ENCODE assay signal across 8 cellular contexts in the genomic region with DNA sequence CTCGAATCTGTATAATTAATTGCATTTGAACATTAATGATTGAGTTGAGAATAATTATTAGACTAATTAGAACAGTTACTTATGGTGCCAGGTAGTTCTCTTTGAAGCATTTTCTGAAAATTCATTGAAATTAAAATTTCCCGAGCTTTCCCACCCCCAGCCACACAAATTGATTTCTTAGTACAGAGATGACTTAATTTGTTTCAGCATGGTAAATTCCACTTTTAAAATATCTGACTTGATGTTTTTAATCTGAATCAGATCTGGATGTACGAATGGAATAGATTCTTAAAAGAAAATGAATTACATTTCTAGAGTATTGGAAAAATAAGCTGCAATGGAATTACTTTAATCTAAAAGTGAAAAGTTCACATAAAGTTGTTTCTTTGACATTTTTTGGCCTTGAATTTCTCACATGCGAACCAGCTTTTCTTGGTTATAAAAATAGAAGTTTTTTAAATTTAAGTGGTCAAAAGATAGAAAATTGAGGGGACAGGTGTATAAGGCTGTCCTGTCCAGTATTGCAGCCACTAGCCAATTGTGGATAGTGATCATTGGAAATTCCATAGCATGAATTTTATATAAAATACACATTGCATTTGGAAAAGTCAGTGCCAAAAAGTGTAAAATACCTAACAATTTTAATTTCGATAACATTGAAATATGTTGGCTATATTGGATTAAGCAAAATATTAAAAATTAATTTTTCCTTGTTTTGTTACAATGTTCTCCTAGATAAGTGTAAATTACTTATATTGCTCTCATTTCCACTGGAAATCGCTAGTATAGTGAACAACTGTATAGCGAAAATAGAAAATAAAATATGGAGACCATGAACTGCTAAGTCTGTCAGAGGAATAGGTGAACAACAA.
DNase-seq lines count a peak whose midpoint lies in the region; ATAC-seq, FAIRE-seq and TF ChIP-seq lines count a peak whose summit lies in the region.

No MANE protein-coding gene starts in this region.

- intact Hi-C loops in K562 (cut with micrococcal nuclease): loop anchor here (5.0 kb wide), 1 partner anchor 528 kb away; a partner anchor contains a TSS
- intact Hi-C loops in mucosa of descending colon (cut with DNase I, micrococcal nuclease): no loop called here

- no peak for TF ChIP-seq EP300 in A549 (IDR thresholded peaks at IDR 0.05)
- TF ChIP-seq EP300 in K562 (IDR thresholded peaks at IDR 0.05; ENCODE audit: low read length): no peak

- H3K36me3 ChIP-seq in K562 (ENCODE audit: control insufficient read depth, insufficient read depth, low read length) (peaks cover 17% of the 10 kb centered on the region), mucosa of descending colon (ENCODE audit: low read depth) (peaks cover 4% of the 10 kb centered on the region)

- TF ChIP-seq POLR2A in A549 (IDR thresholded peaks at IDR 0.05; ENCODE audit: low read length) (no peak), K562 (conservative IDR thresholded peaks at IDR 0.05) (no peak)

- TF ChIP-seq RAD21 in A549 (conservative IDR thresholded peaks at IDR 0.05 in 1 of 2, IDR thresholded peaks at IDR 0.05 in 1 of 2) (no peak), K562 (CRISPR knock-in tag; conservative IDR thresholded peaks at IDR 0.05 in 1 of 2, IDR thresholded peaks at IDR 0.05 in 1 of 2) (no peak; a peak in 1 of 4 replicates)

- CTCF ChIA-PET in A549 (lab: Yijun Ruan, JAX): interaction anchor here (0.8 to 5.6 kb wide), 2 partner anchors 63 to 87 kb away, joined by 3 to 28 read pairs; a partner anchor contains a TSS
- CTCF ChIA-PET in K562 (lab: Yijun Ruan, JAX; ENCODE audit: low intra/inter-chr PET ratio): no interaction called here

- H4K20me1 ChIP-seq in K562 (replicated peaks; ENCODE audit: control insufficient read depth, insufficient read depth, low read length): peaks cover 10% of the 10 kb centered on the region

- H3K4me2 ChIP-seq in A549 (peak overlapping the region; percentile 66), K562 (ENCODE audit: insufficient read depth, low read length) (peak overlapping the region; percentile 95)

- no peaks in the 10 kb centered on the region for H3K27me3 ChIP-seq in K562 (ENCODE audit: control insufficient read depth in 2 of 2, insufficient read depth in 2 of 2, low read length in 2 of 2)

- POLR2A ChIA-PET in A549 (lab: Yijun Ruan, JAX): interaction anchor here (0.7 to 7.3 kb wide), 22 partner anchors 9 to 1783 kb away, joined by 3 to 270 read pairs (median 6); a partner anchor contains a TSS
- POLR2A ChIA-PET in K562 (lab: Yijun Ruan, JAX): interaction anchor here (0.6 to 9.3 kb wide), 44 partner anchors 11 to 1730 kb away, joined by 3 to 481 read pairs (median 4); a partner anchor contains a TSS

- in situ Hi-C loops in K562 (cut with MboI): loop anchor here (5.0 to 25.0 kb wide), 2 partner anchors 83 to 1597 kb away; a partner anchor contains a TSS

- H3K79me2 ChIP-seq in K562 (ENCODE audit: control insufficient read depth, insufficient read depth, low read length): peaks cover 75% of the 10 kb centered on the region

- FAIRE-seq in A549 (lab: Jason Lieb, UNC) (no peak), K562 (lab: Jason Lieb, UNC) (no peak)

- no peak for DNase-seq in A549 (ENCODE audit: low read depth in 1 of 2, low spot score in 1 of 2)
- DNase-seq in HT-29 (ENCODE audit: low spot score): peak; percentile 61
- DNase-seq in K562 (ENCODE audit: extremely low read depth in 1 of 4, low spot score in 3 of 4): no peak
- DNase-seq in mucosa of descending colon: no peak
- no peak for DNase-seq in stimulated activated naive CD4-positive, alpha-beta T cell (lab: John Stamatoyannopoulos, UW)
- no peak for DNase-seq in D341Med (ENCODE audit: low spot score)
- no peak for DNase-seq in omental fat pad (ENCODE audit: low spot score)

- no peak overlapping the region for H2AFZ ChIP-seq in K562 (ENCODE audit: low read depth, low read length)

- H3K9me3 ChIP-seq in A549 (no peaks in the 10 kb centered on the region), K562 (replicated peaks; ENCODE audit: control insufficient read depth, insufficient read depth, low read depth, low read length) (no peaks in the 10 kb centered on the region), mucosa of descending colon (no peaks in the 10 kb centered on the region)

- peak overlapping the region; percentile 87 to 99 for H3K9ac ChIP-seq in K562 (ENCODE audit: insufficient read depth in 1 of 2, low read depth in 2 of 2, low read length in 2 of 2)

- peaks cover 28% of the 10 kb centered on the region; the same call in 2 of the 3 replicates for H3K4me1 ChIP-seq in A549
- peaks cover 9 to 23% of the 10 kb centered on the region in 2 experiments; a peak in 4 of 5 replicates for H3K4me1 ChIP-seq in K562 (replicated peaks in 1 of 2; ENCODE audit: control insufficient read depth in 2 of 2, insufficient read depth in 2 of 2, low read length in 2 of 2)
- H3K4me1 ChIP-seq in mucosa of descending colon (ENCODE audit: low read depth): peaks cover 25% of the 10 kb centered on the region

- BruUV-seq in K562 (replicated peaks; lab: Mats Ljungman, UMichigan): no TSS peak

- H3K9me1 ChIP-seq in K562 (ENCODE audit: control insufficient read depth, insufficient read depth, low read length): no peaks in the 10 kb centered on the region

- H3K4me3 ChIP-seq in A549 (peak overlapping the region; percentile 53), K562 (peak overlapping the region; percentile 71), mucosa of descending colon (peak overlapping the region; percentile 47)

- under 1% methylated on average over 7 of the region's 7 CpGs for WGBS in A549 (ENCODE audit: missing lambda C conversion rate)
- WGBS in K562 (ENCODE audit: insufficient coverage, low coverage, missing lambda C conversion rate): 0% methylated on average over 7 of the region's 7 CpGs

- ATAC-seq in A549 (no peak), K562 (no peak), mucosa of descending colon (no peak), GM19023 (IDR thresholded peaks at IDR 0.05; ENCODE audit: unreplicated experiment) (no peak), omental fat pad (ENCODE audit: low FRiP score) (no peak)

- no peak for TF ChIP-seq CTCF in A549 (IDR thresholded peaks at IDR 0.05)
- TF ChIP-seq CTCF in K562 (IDR thresholded peaks at IDR 0.05 in 2 of 3, conservative IDR thresholded peaks at IDR 0.05 in 1 of 3; ENCODE audit: insufficient read depth in 2 of 3, low read depth in 1 of 3, low read length in 3 of 3): no peak; a peak in 1 of 6 replicates
- TF ChIP-seq CTCF in mucosa of descending colon (IDR thresholded peaks at IDR 0.05): no peak
- no peak for TF ChIP-seq CTCF in omental fat pad (IDR thresholded peaks at IDR 0.05)

- H3K27ac ChIP-seq in A549: peak overlapping the region; percentile 75 to 99
- peak overlapping the region; percentile 86 for H3K27ac ChIP-seq in K562 (ENCODE audit: extremely low read depth, low read depth, low read length)

TF ChIP-seq in A549, 52 proteins besides CTCF, POLR2A, EP300 and RAD21 (continues in another document):
- no peak for TF ChIP-seq HDAC2 (IDR thresholded peaks at IDR 0.05)
- TF ChIP-seq RNF2 (IDR thresholded peaks at IDR 0.05; ENCODE audit: borderline replicate concordance, low read depth): no peak
- no peak for TF ChIP-seq HOXB5 (CRISPR knock-in tag; IDR thresholded peaks at IDR 0.05)
- TF ChIP-seq, protein P1, sequence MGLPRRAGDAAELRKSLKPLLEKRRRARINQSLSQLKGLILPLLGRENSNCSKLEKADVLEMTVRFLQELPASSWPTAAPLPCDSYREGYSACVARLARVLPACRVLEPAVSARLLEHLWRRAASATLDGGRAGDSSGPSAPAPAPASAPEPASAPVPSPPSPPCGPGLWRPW (IDR thresholded peaks at IDR 0.05): no peak
- no peak for TF ChIP-seq BHLHE40 (IDR thresholded peaks at IDR 0.05; ENCODE audit: low read depth, low read length)
- TF ChIP-seq NFE2L2 (conservative IDR thresholded peaks at IDR 0.05; ENCODE audit: low read length): no peak
- TF ChIP-seq, protein P2, sequence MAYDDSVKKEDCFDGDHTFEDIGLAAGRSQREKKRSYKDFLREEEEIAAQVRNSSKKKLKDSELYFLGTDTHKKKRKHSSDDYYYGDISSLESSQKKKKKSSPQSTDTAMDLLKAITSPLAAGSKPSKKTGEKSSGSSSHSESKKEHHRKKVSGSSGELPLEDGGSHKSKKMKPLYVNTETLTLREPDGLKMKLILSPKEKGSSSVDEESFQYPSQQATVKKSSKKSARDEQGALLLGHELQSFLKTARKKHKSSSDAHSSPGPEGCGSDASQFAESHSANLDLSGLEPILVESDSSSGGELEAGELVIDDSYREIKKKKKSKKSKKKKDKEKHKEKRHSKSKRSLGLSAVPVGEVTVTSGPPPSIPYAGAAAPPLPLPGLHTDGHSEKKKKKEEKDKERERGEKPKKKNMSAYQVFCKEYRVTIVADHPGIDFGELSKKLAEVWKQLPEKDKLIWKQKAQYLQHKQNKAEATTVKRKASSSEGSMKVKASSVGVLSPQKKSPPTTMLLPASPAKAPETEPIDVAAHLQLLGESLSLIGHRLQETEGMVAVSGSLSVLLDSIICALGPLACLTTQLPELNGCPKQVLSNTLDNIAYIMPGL (CRISPR knock-in tag; IDR thresholded peaks at IDR 0.05; ENCODE audit: borderline replicate concordance): no peak

TF ChIP-seq in K562, 482 proteins besides CTCF, POLR2A, EP300 and RAD21 (continues in another document):
- TF ChIP-seq ZC3H8 (IDR thresholded peaks at IDR 0.05) (no peak), SLC30A9 (CRISPR knock-in tag; IDR thresholded peaks at IDR 0.05) (no peak), XRCC4 (IDR thresholded peaks at IDR 0.05; ENCODE audit: extremely low read depth, insufficient read depth, insufficient read length) (no peak), PHTF2 (CRISPR knock-in tag; IDR thresholded peaks at IDR 0.05) (0 out of 2 replicates have a peak, but pooled peaks have one; percentile 34), ZNF57 (CRISPR knock-in tag; IDR thresholded peaks at IDR 0.05) (peak; percentile 11; the same call in 1 of the 2 replicates), XRCC5 (IDR thresholded peaks at IDR 0.05; ENCODE audit: low read depth, low read length) (no peak), MECOM (CRISPR knock-in tag; IDR thresholded peaks at IDR 0.05) (0 out of 2 replicates have a peak, but pooled peaks have one; percentile 40), MXI1 (IDR thresholded peaks at IDR 0.05; ENCODE audit: low read depth, low read length) (peak; percentile 51; the same call in 1 of the 2 replicates), RB1 (IDR thresholded peaks at IDR 0.05; ENCODE audit: low read depth) (no peak), CHD4 (IDR thresholded peaks at IDR 0.05; ENCODE audit: insufficient read depth, insufficient replicate concordance, low read depth, low read length, poor library complexity, severe bottlenecking) (no peak), TBP (optimal IDR thresholded peaks at IDR 0.05; ENCODE audit: low read depth, low read length) (no peak), GATA2 (CRISPR knock-in tag; IDR thresholded peaks at IDR 0.05) (no peak), MCM2 (IDR thresholded peaks at IDR 0.05; ENCODE audit: low read depth) (no peak), ZNF324 (CRISPR knock-in tag; IDR thresholded peaks at IDR 0.05) (0 out of 2 replicates have a peak, but pooled peaks have one; percentile 22), ZNF77 (CRISPR knock-in tag; IDR thresholded peaks at IDR 0.05) (no peak), POLR2AphosphoS5 (IDR thresholded peaks at IDR 0.05; ENCODE audit: control insufficient read depth, insufficient read depth, low read depth, low read length) (no peak)
